ENCODE assay signal across 30 cellular contexts in genomic region chr4:14636563-14636962, GRCh38.
"Had no signal": no experiment of that assay in that cellular context is flagged by ENCODE, and none has a peak within 500 bp of the region (broad histone marks: within the 10 kb centered on the region; RNA-seq: fewer than 3 reads in every experiment).

No MANE protein-coding gene starts in this region.

- H3K27ac ChIP-seq: ascending aorta, body of pancreas, cardiac muscle cell had no signal

- ATAC-seq: activated CD4-positive, CD25-positive, alpha-beta regulatory T cell treated with anti-CD3 and anti-CD28 coated beads, Interleukin-2, amount 50 U/mL, for 24 hours; activated CD8-positive, alpha-beta memory T cell treated with anti-CD3 and anti-CD28 coated beads, Interleukin-2, amount 10 ng/mL, durations not matched to agents 7 days and 5 days; activated naive CD8-positive, alpha-beta T cell treated with anti-CD3 and anti-CD28 coated beads, Interleukin-2, amount 50 U/mL, for 24 hours; body of pancreas; Panc1; Right ventricle myocardium inferior had no signal

- H3K4me3 Mint-ChIP-seq: activated CD8-positive, alpha-beta memory T cell treated with anti-CD3 and anti-CD28 coated beads, Interleukin-2, amount 10 ng/mL, durations not matched to agents 7 days and 5 days; activated naive CD8-positive, alpha-beta T cell treated with anti-CD3 and anti-CD28 coated beads, Interleukin-2, amount 50 U/mL, for 24 hours; activated T-cell treated with anti-CD3 and anti-CD28 coated beads, Interleukin-2, amount 50 U/mL, for 24 hours; activated T-helper 1 cell treated with anti-CD3 and anti-CD28 coated beads, Interleukin-12 subunit alpha, Interleukin-12 subunit beta, Interleukin-2, Interleukin-4 antibody, amounts not matched to agents 30 ng/mL and 10 ng/mL and 1 ng/mL, durations not matched to agents 14 hours and 24 hours and 36 hours had no signal

- DNase-seq: activated CD4-positive, alpha-beta T cell treated with anti-CD3 and anti-CD28 coated beads for 4 hours; activated CD4-positive, alpha-beta T cell treated with anti-CD3 and anti-CD28 coated beads, Interleukin-2, amount 50 U/mL, for 4 hours; activated CD8-positive, alpha-beta memory T cell treated with anti-CD3 and anti-CD28 coated beads, Interleukin-2, amount 10 ng/mL, durations not matched to agents 7 days and 5 days; activated effector memory CD4-positive, alpha-beta T cell treated with Interleukin-2 at 50 U/mL for 16 hours; activated naive CD4-positive, alpha-beta T cell treated with Interleukin-2 at 50 U/mL for 16 hours; activated naive CD8-positive, alpha-beta T cell treated with anti-CD3 and anti-CD28 coated beads, Interleukin-2, amount 50 U/mL, for 24 hours; activated T-cell treated with anti-CD3 and anti-CD28 coated beads, Interleukin-2, amount 50 U/mL, for 24 hours; amniotic stem cell; body of pancreas; KG1; MG63; MV-4-11; NCI-H1092 treated with DMSO at 0.1 percent for 48 hours; NCI-H1417 treated with DMSO at 0.1 percent for 48 hours; NCI-H1694; NCI-H2029 treated with DMSO at 0.1 percent for 48 hours; NCI-H510A treated with DMSO at 0.1 percent for 48 hours; NCI-H69; NK-92 treated with Interleukin-12 subunit alpha and Interleukin-12 subunit beta, amount 100 ng/mL, for 24 hours; OCI-M1; RPMI8226; T-helper 1 cell had no signal

- H3K27me3 ChIP-seq: ascending aorta, body of pancreas, cardiac muscle cell, MG63 had no signal

- H3K9me3 ChIP-seq: ascending aorta, MG63 had no signal

- H3K27ac Mint-ChIP-seq: activated CD8-positive, alpha-beta memory T cell treated with anti-CD3 and anti-CD28 coated beads, Interleukin-2, amount 10 ng/mL, durations not matched to agents 7 days and 5 days; activated naive CD4-positive, alpha-beta T cell treated with anti-CD3 and anti-CD28 coated beads, Interleukin-2, amount 50 U/mL, for 72 hours; activated naive CD8-positive, alpha-beta T cell treated with anti-CD3 and anti-CD28 coated beads, Interleukin-2, amount 50 U/mL, for 24 hours; activated T-cell treated with anti-CD3 and anti-CD28 coated beads, Interleukin-2, amount 50 U/mL, for 24 hours; activated T-helper 1 cell treated with anti-CD3 and anti-CD28 coated beads, Interleukin-12 subunit alpha, Interleukin-12 subunit beta, Interleukin-2, Interleukin-4 antibody, amounts not matched to agents 30 ng/mL and 10 ng/mL and 1 ng/mL, durations not matched to agents 14 hours and 24 hours and 36 hours had no signal

- H3K36me3 Mint-ChIP-seq: activated CD8-positive, alpha-beta memory T cell treated with anti-CD3 and anti-CD28 coated beads, Interleukin-2, amount 10 ng/mL, durations not matched to agents 7 days and 5 days; activated naive CD4-positive, alpha-beta T cell treated with anti-CD3 and anti-CD28 coated beads, Interleukin-2, amount 50 U/mL, for 72 hours had no signal

- H3K4me3 ChIP-seq: ascending aorta, body of pancreas, cardiac muscle cell, MG63, SK-N-MC had no signal

- H3K36me3 ChIP-seq: ascending aorta, cardiac muscle cell, MG63 had no signal

- H3K4me1 ChIP-seq: ascending aorta, body of pancreas had no signal

- H3K4me1 Mint-ChIP-seq: activated CD8-positive, alpha-beta memory T cell treated with anti-CD3 and anti-CD28 coated beads, Interleukin-2, amount 10 ng/mL, durations not matched to agents 7 days and 5 days; activated naive CD8-positive, alpha-beta T cell treated with anti-CD3 and anti-CD28 coated beads, Interleukin-2, amount 50 U/mL, for 24 hours had no signal

- H3K27me3 Mint-ChIP-seq: activated CD8-positive, alpha-beta memory T cell treated with anti-CD3 and anti-CD28 coated beads, Interleukin-2, amount 10 ng/mL, durations not matched to agents 7 days and 5 days had no signal
